In genomic region chr11:107824668-107825369, GRCh38 we compare ENCODE assay signal across 1 cellular context.
A peak's percentile ranks its signal among the peaks of the same experiment; 100 is the strongest.
TF ChIP-seq lines count a peak whose summit lies in the region.

No MANE protein-coding gene starts in this region.

TF ChIP-seq in IMR-90, 13 proteins besides CTCF, POLR2A, EP300 and RAD21:
- TF ChIP-seq, protein P1, sequence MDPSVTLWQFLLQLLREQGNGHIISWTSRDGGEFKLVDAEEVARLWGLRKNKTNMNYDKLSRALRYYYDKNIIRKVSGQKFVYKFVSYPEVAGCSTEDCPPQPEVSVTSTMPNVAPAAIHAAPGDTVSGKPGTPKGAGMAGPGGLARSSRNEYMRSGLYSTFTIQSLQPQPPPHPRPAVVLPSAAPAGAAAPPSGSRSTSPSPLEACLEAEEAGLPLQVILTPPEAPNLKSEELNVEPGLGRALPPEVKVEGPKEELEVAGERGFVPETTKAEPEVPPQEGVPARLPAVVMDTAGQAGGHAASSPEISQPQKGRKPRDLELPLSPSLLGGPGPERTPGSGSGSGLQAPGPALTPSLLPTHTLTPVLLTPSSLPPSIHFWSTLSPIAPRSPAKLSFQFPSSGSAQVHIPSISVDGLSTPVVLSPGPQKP (IDR thresholded peaks at IDR 0.05; ENCODE audit: borderline replicate concordance, low read depth, low read length) = no peak
- TF ChIP-seq CEBPB (IDR thresholded peaks at IDR 0.05; ENCODE audit: low read depth, low read length) = peak; percentile 88
- no peak for TF ChIP-seq CHD1 (IDR thresholded peaks at IDR 0.05; ENCODE audit: low read depth, low read length)
